Comparison of ENCODE assay signal across 16 cellular contexts in genomic region chr20:38210741-38211140, GRCh38. TPM values are rescaled to one million over a fixed set of nuclear protein-coding genes. Genes with fewer than 3 reads are reported as not detected.
DNase-seq lines count a peak whose midpoint lies in the region; ATAC-seq and TF ChIP-seq lines count a peak whose summit lies in the region.
"Had no signal": no experiment of that assay in that cellular context is flagged by ENCODE, and none has a peak within 500 bp of the region (broad histone marks: within the 10 kb centered on the region; RNA-seq: fewer than 3 reads in every experiment).

No MANE protein-coding gene starts in this region.

- no peaks in the 10 kb centered on the region for H3K27me3 ChIP-seq in GM23248 (replicated peaks; ENCODE audit: insufficient read depth)
- no peaks in the 10 kb centered on the region for H3K27me3 ChIP-seq in sigmoid colon

- no peak for TF ChIP-seq EP300 in sigmoid colon (IDR thresholded peaks at IDR 0.05)

- H3K4me2 ChIP-seq in GM23248 (ENCODE audit: unreplicated experiment), result no peak overlapping the region

- no peaks in the 10 kb centered on the region for H3K9me2 ChIP-seq in GM23248 (ENCODE audit: insufficient read depth)

- H3K4me3 ChIP-seq in GM23248 (no peak overlapping the region), fibroblast of pulmonary artery (replicated peaks; ENCODE audit: low read depth, low read length) (no peak overlapping the region), sigmoid colon (no peak overlapping the region)

- no peaks in the 10 kb centered on the region for H3K79me2 ChIP-seq in GM23248 (ENCODE audit: insufficient read depth)

- H2AFZ ChIP-seq in GM23248, result no peak overlapping the region

- H4K20me1 ChIP-seq in GM23248 (ENCODE audit: insufficient read depth), result no peaks in the 10 kb centered on the region

- POLR2A ChIA-PET in activated CD4-positive, alpha-beta T cell treated with anti-CD3 and anti-CD28 coated beads, Interleukin-2, amount 10 ng/mL, durations not matched to agents 7 days and 5 days (lab: Charles Lee), result no interaction called here

- H3K9me3 ChIP-seq in GM23248 (ENCODE audit: low read depth) (no peaks in the 10 kb centered on the region), sigmoid colon (no peaks in the 10 kb centered on the region)

- in situ Hi-C loops in GM23248 (cut with MboI), result no loop called here

- no peaks in the 10 kb centered on the region for H3K36me3 ChIP-seq in GM23248 (ENCODE audit: low read depth)
- H3K36me3 ChIP-seq in sigmoid colon, result no peaks in the 10 kb centered on the region

- no peak overlapping the region for H3K27ac Mint-ChIP-seq in activated CD4-positive, alpha-beta T cell treated with anti-CD3 and anti-CD28 coated beads, Interleukin-2, amount 10 ng/mL, durations not matched to agents 7 days and 5 days
- H3K27ac Mint-ChIP-seq in stimulated activated effector memory CD8-positive, alpha-beta T cell treated with anti-CD3 and anti-CD28 coated beads, Interleukin-12 subunit alpha, Interleukin-12 subunit beta, amount 100 ng/mL, for 72 hours, result no peak overlapping the region
- H3K27ac Mint-ChIP-seq: activated CD8-positive, alpha-beta T cell treated with anti-CD3 and anti-CD28 coated beads for 36 hours had no signal

- TF ChIP-seq CTCF in fibroblast of pulmonary artery (IDR thresholded peaks at IDR 0.05; ENCODE audit: low read length, missing control alignments) (no peak), sigmoid colon (IDR thresholded peaks at IDR 0.05) (no peak)

- TF ChIP-seq POLR2A in sigmoid colon (IDR thresholded peaks at IDR 0.05), result no peak

- intact Hi-C loops in sigmoid colon (cut with DNase I), result no loop called here

- DNase-seq in GM23248 (peak; percentile 47), RKO (ENCODE audit: low spot score) (peak; percentile 34), fibroblast of pulmonary artery (ENCODE audit: low read depth) (peak; percentile 23), sigmoid colon (peak; percentile 48), SKM-1 (lab: John Stamatoyannopoulos, UW; ENCODE audit: unreplicated experiment) (no peak)
- DNase-seq in activated CD4-positive, alpha-beta T cell treated with anti-CD3 and anti-CD28 coated beads, Interleukin-2, amount 10 ng/mL, durations not matched to agents 7 days and 5 days, result no peak
- DNase-seq in stimulated activated effector memory CD8-positive, alpha-beta T cell treated with anti-CD3 and anti-CD28 coated beads, Interleukin-12 subunit alpha, Interleukin-12 subunit beta, amount 100 ng/mL, for 72 hours (ENCODE audit: low spot score in 2 of 2), result no peak
- DNase-seq: activated CD8-positive, alpha-beta T cell treated with anti-CD3 and anti-CD28 coated beads for 36 hours; glutamatergic neuron; NCI-H187 treated with DMSO at 0.1 percent for 48 hours; NCI-H82; retina; stimulated activated CD4-positive, alpha-beta T cell treated with anti-CD3 and anti-CD28 coated beads, Interleukin-4, amount 100 ng/mL, for 4 hours; stimulated activated naive CD4-positive, alpha-beta T cell had no signal

- peaks cover 8% of the 10 kb centered on the region for H3K4me1 ChIP-seq in GM23248 (ENCODE audit: insufficient read depth)
- peaks cover 0 to 10% (median 2%) of the 10 kb centered on the region in 4 donors for H3K4me1 ChIP-seq in sigmoid colon

- no peaks in the 10 kb centered on the region for H3K4me1 Mint-ChIP-seq in activated CD4-positive, alpha-beta T cell treated with anti-CD3 and anti-CD28 coated beads, Interleukin-2, amount 10 ng/mL, durations not matched to agents 7 days and 5 days
- H3K4me1 Mint-ChIP-seq in stimulated activated effector memory CD8-positive, alpha-beta T cell treated with anti-CD3 and anti-CD28 coated beads, Interleukin-12 subunit alpha, Interleukin-12 subunit beta, amount 100 ng/mL, for 72 hours, result no peaks in the 10 kb centered on the region

- no peak for ATAC-seq in stimulated activated effector memory CD8-positive, alpha-beta T cell treated with anti-CD3 and anti-CD28 coated beads, Interleukin-12 subunit alpha, Interleukin-12 subunit beta, amount 100 ng/mL, for 72 hours
- ATAC-seq: activated CD8-positive, alpha-beta T cell treated with anti-CD3 and anti-CD28 coated beads for 36 hours had no signal

- no peaks in the 10 kb centered on the region for H3K36me3 Mint-ChIP-seq in activated CD4-positive, alpha-beta T cell treated with anti-CD3 and anti-CD28 coated beads, Interleukin-2, amount 10 ng/mL, durations not matched to agents 7 days and 5 days (ENCODE audit: low read depth)
- H3K36me3 Mint-ChIP-seq in stimulated activated effector memory CD8-positive, alpha-beta T cell treated with anti-CD3 and anti-CD28 coated beads, Interleukin-12 subunit alpha, Interleukin-12 subunit beta, amount 100 ng/mL, for 72 hours, result no peaks in the 10 kb centered on the region

- peaks cover 16% of the 10 kb centered on the region; the same call in 1 of the 2 replicates for H3F3A ChIP-seq in GM23248 (ENCODE audit: insufficient read depth)

- H3K27ac ChIP-seq in GM23248 (no peak overlapping the region), sigmoid colon (no peak overlapping the region)
- H3K27ac ChIP-seq: HL-60 had no signal

- peaks cover 16% of the 10 kb centered on the region for H3K27me3 Mint-ChIP-seq in activated CD4-positive, alpha-beta T cell treated with anti-CD3 and anti-CD28 coated beads, Interleukin-2, amount 10 ng/mL, durations not matched to agents 7 days and 5 days

- 67 to 69% methylated on average over 6 of the region's 6 CpGs for WGBS in GM23248 (ENCODE audit: low coverage in 1 of 2, low lambda C conversion rate in 2 of 2, missing lambda C conversion rate in 2 of 2), 2 experiments
- WGBS in sigmoid colon, 2 donors, result 57 to 62% methylated on average over 6 of the region's 6 CpGs

- no peak overlapping the region for H3K4me3 Mint-ChIP-seq in activated CD4-positive, alpha-beta T cell treated with anti-CD3 and anti-CD28 coated beads, Interleukin-2, amount 10 ng/mL, durations not matched to agents 7 days and 5 days
- H3K4me3 Mint-ChIP-seq in stimulated activated effector memory CD8-positive, alpha-beta T cell treated with anti-CD3 and anti-CD28 coated beads, Interleukin-12 subunit alpha, Interleukin-12 subunit beta, amount 100 ng/mL, for 72 hours, result no peak overlapping the region
- H3K4me3 Mint-ChIP-seq: activated CD8-positive, alpha-beta T cell treated with anti-CD3 and anti-CD28 coated beads for 36 hours had no signal

- no peaks in the 10 kb centered on the region for H3K9me3 Mint-ChIP-seq in activated CD4-positive, alpha-beta T cell treated with anti-CD3 and anti-CD28 coated beads, Interleukin-2, amount 10 ng/mL, durations not matched to agents 7 days and 5 days
- no peaks in the 10 kb centered on the region for H3K9me3 Mint-ChIP-seq in stimulated activated effector memory CD8-positive, alpha-beta T cell treated with anti-CD3 and anti-CD28 coated beads, Interleukin-12 subunit alpha, Interleukin-12 subunit beta, amount 100 ng/mL, for 72 hours
- H3K9me3 Mint-ChIP-seq: activated CD8-positive, alpha-beta T cell treated with anti-CD3 and anti-CD28 coated beads for 36 hours had no signal

- H3K9ac ChIP-seq in GM23248, result no peak overlapping the region

- CTCF ChIA-PET in activated CD4-positive, alpha-beta T cell treated with anti-CD3 and anti-CD28 coated beads, Interleukin-2, amount 10 ng/mL, durations not matched to agents 7 days and 5 days (lab: Charles Lee), result no interaction called here

RNA-seq across cellular contexts. Expression of gene TGM2, which starts 45.7 kb away (rescaled TPM):
- 311 and 339 TPM in 2 replicates for total RNA-seq in GM23248 (2014; rRNA removed; shearing (Covaris generic))
- 254 and 269 TPM in 2 replicates for polyA plus RNA-seq in GM23248 (2016; fragmentation: Nextera tagmentation; extraction: Ambion mirVana)
- total RNA-seq in sigmoid colon, result 100 to 1,000 TPM in 2 of 4 donors, 10 to 100 TPM in 2; 14.8 to 104 (median 60.7) TPM
- polyA plus RNA-seq in sigmoid colon, result 10 to 100 TPM in 1 of 3 donors, 1 to 10 TPM in 2; 6.5 to 71.1 (median 7.2) TPM
- total RNA-seq in activated CD4-positive, alpha-beta T cell treated with anti-CD3 and anti-CD28 coated beads, Interleukin-2, amount 10 ng/mL, durations not matched to agents 7 days and 5 days, result under 1 TPM; 0.07 to 0.21 TPM
- total RNA-seq: activated CD8-positive, alpha-beta T cell treated with anti-CD3 and anti-CD28 coated beads for 36 hours had no signal

RNA-seq across cellular contexts. Expression of gene KIAA1755, which starts 49.8 kb away (rescaled TPM):
- 2.8 and 5.1 TPM in 2 replicates for total RNA-seq in GM23248 (2014; rRNA removed; shearing (Covaris generic))
- polyA plus RNA-seq in GM23248 (2016; fragmentation: Nextera tagmentation; extraction: Ambion mirVana), result 3.6 and 4.0 TPM in 2 replicates
- 10 to 100 TPM in 3 of 4 donors, 1 to 10 TPM in 1; 9.2 to 39.1 (median 17.1) TPM for total RNA-seq in sigmoid colon
- polyA plus RNA-seq in sigmoid colon, result 1 to 10 TPM in 2 of 3 donors, not detected in 1; 1.2 to 6.4 TPM
- not detected for total RNA-seq in activated CD4-positive, alpha-beta T cell treated with anti-CD3 and anti-CD28 coated beads, Interleukin-2, amount 10 ng/mL, durations not matched to agents 7 days and 5 days
- total RNA-seq: activated CD8-positive, alpha-beta T cell treated with anti-CD3 and anti-CD28 coated beads for 36 hours; H4 had no signal

Comparison
In these comparisons a context has a peak if more than half of its experiments do, and no peak if none do; other contexts are left out.
1. DNase-seq: peak in GM23248 (single experiment), RKO (single experiment), fibroblast of pulmonary artery (single experiment) and sigmoid colon (single experiment); none in activated CD4-positive, alpha-beta T cell treated with anti-CD3 and anti-CD28 coated beads, Interleukin-2, amount 10 ng/mL, durations not matched to agents 7 days and 5 days (single experiment), stimulated activated effector memory CD8-positive, alpha-beta T cell treated with anti-CD3 and anti-CD28 coated beads, Interleukin-12 subunit alpha, Interleukin-12 subunit beta, amount 100 ng/mL, for 72 hours (0 of 2) and SKM-1 (single experiment).
2. RNA of gene TGM2, which starts 45.7 kb away (total RNA-seq): 311 to 339 TPM in GM23248 and 14.8 to 104 TPM in sigmoid colon; 0.07 to 0.21 TPM in activated CD4-positive, alpha-beta T cell treated with anti-CD3 and anti-CD28 coated beads, Interleukin-2, amount 10 ng/mL, durations not matched to agents 7 days and 5 days; every median in the first group is over 10 times any median in the second.